2 cellular contexts compared by ENCODE assay signal in the genomic region with DNA sequence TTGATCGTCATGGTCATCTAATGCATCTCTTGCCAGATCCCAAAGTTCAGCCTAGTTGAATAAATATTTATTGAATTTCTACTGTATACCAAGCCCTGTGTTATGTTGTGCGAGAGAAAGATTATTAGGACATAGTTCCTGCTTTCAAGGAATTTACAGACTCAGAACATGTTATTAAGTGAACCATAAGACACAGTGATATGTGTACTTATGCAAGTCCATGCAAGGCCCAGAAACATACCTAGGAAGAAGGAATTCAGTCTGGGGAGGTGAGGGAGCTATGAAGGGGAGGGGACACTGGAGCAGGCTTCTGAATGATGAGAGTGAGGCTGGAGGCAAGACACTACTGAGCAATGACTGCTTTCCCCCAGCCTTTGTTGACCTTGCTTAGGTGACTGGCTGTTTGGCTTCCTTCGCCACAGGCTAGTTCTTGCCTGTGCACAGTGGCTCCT.
TF ChIP-seq lines count a peak whose summit lies in the region.

No MANE protein-coding gene starts in this region.

TF ChIP-seq in IMR-90, 13 proteins besides CTCF, POLR2A, EP300 and RAD21:
- TF ChIP-seq NFE2L2 (IDR thresholded peaks at IDR 0.05; ENCODE audit: low read depth, low read length) (no peak), CHD1 (IDR thresholded peaks at IDR 0.05; ENCODE audit: low read depth, low read length) (no peak), RCOR1 (IDR thresholded peaks at IDR 0.05; ENCODE audit: insufficient replicate concordance, low read length) (no peak), MAFK (IDR thresholded peaks at IDR 0.05; ENCODE audit: low read depth, low read length) (no peak), BHLHE40 (IDR thresholded peaks at IDR 0.05; ENCODE audit: low read depth, low read length) (no peak), RFX5 (IDR thresholded peaks at IDR 0.05; ENCODE audit: low read depth, low read length) (no peak), CEBPB (IDR thresholded peaks at IDR 0.05; ENCODE audit: low read depth, low read length) (no peak)
- TF ChIP-seq, protein P1, sequence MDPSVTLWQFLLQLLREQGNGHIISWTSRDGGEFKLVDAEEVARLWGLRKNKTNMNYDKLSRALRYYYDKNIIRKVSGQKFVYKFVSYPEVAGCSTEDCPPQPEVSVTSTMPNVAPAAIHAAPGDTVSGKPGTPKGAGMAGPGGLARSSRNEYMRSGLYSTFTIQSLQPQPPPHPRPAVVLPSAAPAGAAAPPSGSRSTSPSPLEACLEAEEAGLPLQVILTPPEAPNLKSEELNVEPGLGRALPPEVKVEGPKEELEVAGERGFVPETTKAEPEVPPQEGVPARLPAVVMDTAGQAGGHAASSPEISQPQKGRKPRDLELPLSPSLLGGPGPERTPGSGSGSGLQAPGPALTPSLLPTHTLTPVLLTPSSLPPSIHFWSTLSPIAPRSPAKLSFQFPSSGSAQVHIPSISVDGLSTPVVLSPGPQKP (IDR thresholded peaks at IDR 0.05; ENCODE audit: borderline replicate concordance, low read depth, low read length), result no peak

TF ChIP-seq in liver, 16 proteins besides CTCF, POLR2A, EP300 and RAD21:
- peak in 1 of 2 donors; percentile 46 for TF ChIP-seq HNF4A (conservative IDR thresholded peaks at IDR 0.05)
- no peak for TF ChIP-seq TAF1 (conservative IDR thresholded peaks at IDR 0.05)
